In genomic region chr2:171819453-171819852, GRCh38 we compare ENCODE assay signal across 39 cellular contexts.
"Had no signal": no experiment of that assay in that cellular context is flagged by ENCODE, and none has a peak within 500 bp of the region (broad histone marks: within the 10 kb centered on the region; RNA-seq: fewer than 3 reads in every experiment).

No MANE protein-coding gene starts in this region.

- H3K27ac ChIP-seq: adrenal gland, ascending aorta, body of pancreas, brain microvascular endothelial cell, breast epithelium, cardiac muscle cell had no signal

- FAIRE-seq: astrocyte had no signal

- H3K4me1 ChIP-seq: adrenal gland, ascending aorta, body of pancreas, breast epithelium had no signal

- H3K36me3 Mint-ChIP-seq: activated naive CD4-positive, alpha-beta T cell treated with anti-CD3 and anti-CD28 coated beads, Interleukin-2, amount 50 U/mL, for 72 hours had no signal

- H3K27me3 Mint-ChIP-seq: activated naive CD4-positive, alpha-beta T cell treated with anti-CD3 and anti-CD28 coated beads, Interleukin-2, amount 10 ng/mL, durations not matched to agents 7 days and 5 days; activated naive CD4-positive, alpha-beta T cell treated with anti-CD3 and anti-CD28 coated beads, Interleukin-2, amount 50 U/mL, for 24 hours; activated naive CD8-positive, alpha-beta T cell; activated naive CD8-positive, alpha-beta T cell treated with anti-CD3 and anti-CD28 coated beads for 36 hours; activated naive CD8-positive, alpha-beta T cell treated with anti-CD3 and anti-CD28 coated beads, Interleukin-2, amount 10 ng/mL, durations not matched to agents 7 days and 5 days; activated naive CD8-positive, alpha-beta T cell treated with anti-CD3 and anti-CD28 coated beads, Interleukin-2, amount 50 U/mL, for 24 hours; activated T-cell treated with anti-CD3 and anti-CD28 coated beads, Interleukin-2, amount 50 U/mL, for 24 hours; activated T-helper 17 cell treated with anti-CD3 and anti-CD28 coated beads, Interleukin-2, amount 50 U/mL, for 72 hours; brain; central memory CD8-positive, alpha-beta T cell had no signal

- DNase-seq: activated effector memory CD4-positive, alpha-beta T cell treated with anti-CD3 and anti-CD28 coated beads, Interleukin-2, amount 50 U/mL, for 16 hours; activated effector memory CD4-positive, alpha-beta T cell treated with Interleukin-2 at 50 U/mL for 16 hours; activated gamma-delta T cell; activated gamma-delta T cell treated with Interleukin-2 at 50 U/mL for 16 hours; activated naive CD4-positive, alpha-beta T cell; activated naive CD4-positive, alpha-beta T cell treated with anti-CD3 and anti-CD28 coated beads for 36 hours; activated naive CD4-positive, alpha-beta T cell treated with anti-CD3 and anti-CD28 coated beads, Interleukin-2, amount 10 ng/mL, durations not matched to agents 7 days and 5 days; activated naive CD4-positive, alpha-beta T cell treated with anti-CD3 and anti-CD28 coated beads, Interleukin-2, amount 50 U/mL, for 16 hours; activated naive CD4-positive, alpha-beta T cell treated with Interleukin-2 at 50 U/mL for 16 hours; activated naive CD8-positive, alpha-beta T cell treated with anti-CD3 and anti-CD28 coated beads for 36 hours; activated naive CD8-positive, alpha-beta T cell treated with anti-CD3 and anti-CD28 coated beads, Interleukin-2, amount 10 ng/mL, durations not matched to agents 7 days and 5 days; activated naive CD8-positive, alpha-beta T cell treated with anti-CD3 and anti-CD28 coated beads, Interleukin-2, amount 50 U/mL, for 24 hours; activated T-cell treated with anti-CD3 and anti-CD28 coated beads, Interleukin-2, amount 50 U/mL, for 1 hour; activated T-cell treated with anti-CD3 and anti-CD28 coated beads, Interleukin-2, amount 50 U/mL, for 24 hours; activated T-cell treated with anti-CD3 and anti-CD28 coated beads, Interleukin-2, amount 50 U/mL, for 4 hours; activated T-cell treated with anti-CD3 and anti-CD28 coated beads, Interleukin-2, amount 50 U/mL, for 48 hours; activated T-cell treated with anti-CD3 and anti-CD28 coated beads, Interleukin-2, amount 50 U/mL, for 72 hours; adrenal gland; amniotic stem cell; amygdala; anterior cingulate cortex; aorta; body of pancreas; brain microvascular endothelial cell; caudate nucleus; central memory CD4-positive, alpha-beta T cell; cerebellar nuclear complex had no signal

- H3K4me3 ChIP-seq: adrenal gland, ascending aorta, body of pancreas, breast epithelium, cardiac muscle cell had no signal

- H3K4me3 Mint-ChIP-seq: activated naive CD4-positive, alpha-beta T cell treated with anti-CD3 and anti-CD28 coated beads for 36 hours; activated naive CD4-positive, alpha-beta T cell treated with anti-CD3 and anti-CD28 coated beads, Interleukin-2, amount 10 ng/mL, durations not matched to agents 7 days and 5 days; activated naive CD4-positive, alpha-beta T cell treated with anti-CD3 and anti-CD28 coated beads, Interleukin-2, amount 50 U/mL, for 24 hours; activated naive CD8-positive, alpha-beta T cell; activated naive CD8-positive, alpha-beta T cell treated with anti-CD3 and anti-CD28 coated beads for 36 hours; activated naive CD8-positive, alpha-beta T cell treated with anti-CD3 and anti-CD28 coated beads, Interleukin-2, amount 10 ng/mL, durations not matched to agents 7 days and 5 days; activated naive CD8-positive, alpha-beta T cell treated with anti-CD3 and anti-CD28 coated beads, Interleukin-2, amount 50 U/mL, for 24 hours; activated T-cell treated with anti-CD3 and anti-CD28 coated beads, Interleukin-2, amount 50 U/mL, for 24 hours; activated T-cell treated with anti-CD3 and anti-CD28 coated beads, Interleukin-2, amount 50 U/mL, for 4 hours; activated T-cell treated with anti-CD3 and anti-CD28 coated beads, Interleukin-2, amount 50 U/mL, for 72 hours; activated T-helper 1 cell treated with anti-CD3 and anti-CD28 coated beads, Interleukin-12 subunit alpha, Interleukin-12 subunit beta, Interleukin-2, Interleukin-4 antibody, amounts not matched to agents 30 ng/mL and 10 ng/mL and 1 ng/mL, durations not matched to agents 14 hours and 24 hours and 36 hours; activated T-helper 17 cell treated with anti-CD3 and anti-CD28 coated beads, Interleukin-2, amount 50 U/mL, for 72 hours; brain; central memory CD8-positive, alpha-beta T cell had no signal

- H3K9me3 Mint-ChIP-seq: activated naive CD4-positive, alpha-beta T cell treated with anti-CD3 and anti-CD28 coated beads for 36 hours; activated naive CD4-positive, alpha-beta T cell treated with anti-CD3 and anti-CD28 coated beads, Interleukin-2, amount 10 ng/mL, durations not matched to agents 7 days and 5 days; activated naive CD4-positive, alpha-beta T cell treated with anti-CD3 and anti-CD28 coated beads, Interleukin-2, amount 50 U/mL, for 24 hours; activated naive CD4-positive, alpha-beta T cell treated with anti-CD3 and anti-CD28 coated beads, Interleukin-2, amount 50 U/mL, for 72 hours; activated naive CD8-positive, alpha-beta T cell treated with anti-CD3 and anti-CD28 coated beads for 36 hours; activated naive CD8-positive, alpha-beta T cell treated with anti-CD3 and anti-CD28 coated beads, Interleukin-2, amount 10 ng/mL, durations not matched to agents 7 days and 5 days; activated naive CD8-positive, alpha-beta T cell treated with anti-CD3 and anti-CD28 coated beads, Interleukin-2, amount 50 U/mL, for 24 hours; activated T-cell treated with anti-CD3 and anti-CD28 coated beads, Interleukin-2, amount 50 U/mL, for 24 hours; activated T-cell treated with anti-CD3 and anti-CD28 coated beads, Interleukin-2, amount 50 U/mL, for 4 hours; activated T-cell treated with anti-CD3 and anti-CD28 coated beads, Interleukin-2, amount 50 U/mL, for 72 hours; activated T-helper 1 cell treated with anti-CD3 and anti-CD28 coated beads, Interleukin-12 subunit alpha, Interleukin-12 subunit beta, Interleukin-2, Interleukin-4 antibody, amounts not matched to agents 30 ng/mL and 10 ng/mL and 1 ng/mL, durations not matched to agents 14 hours and 24 hours and 36 hours; activated T-helper 17 cell treated with anti-CD3 and anti-CD28 coated beads, Interleukin-2, amount 50 U/mL, for 72 hours; activated T-helper 2 cell treated with anti-CD3 and anti-CD28 coated beads, Interferon-gamma antibody, Interleukin-2, Interleukin-4, amounts not matched to agents 10 μg/mL and 5 μg/mL and 100 μg/mL, durations not matched to agents 14 hours and 24 hours and 36 hours; brain; central memory CD8-positive, alpha-beta T cell had no signal

- H3K9me3 ChIP-seq: adrenal gland, ascending aorta, body of pancreas, breast epithelium had no signal

- H3K4me1 Mint-ChIP-seq: activated naive CD4-positive, alpha-beta T cell treated with anti-CD3 and anti-CD28 coated beads, Interleukin-2, amount 10 ng/mL, durations not matched to agents 7 days and 5 days; activated naive CD4-positive, alpha-beta T cell treated with anti-CD3 and anti-CD28 coated beads, Interleukin-2, amount 50 U/mL, for 24 hours; activated naive CD8-positive, alpha-beta T cell treated with anti-CD3 and anti-CD28 coated beads for 36 hours; activated naive CD8-positive, alpha-beta T cell treated with anti-CD3 and anti-CD28 coated beads, Interleukin-2, amount 50 U/mL, for 24 hours; activated T-helper 17 cell treated with anti-CD3 and anti-CD28 coated beads, Interleukin-2, amount 50 U/mL, for 72 hours; central memory CD8-positive, alpha-beta T cell had no signal

- H3K27me3 ChIP-seq: adrenal gland, ascending aorta, body of pancreas, brain microvascular endothelial cell, breast epithelium, cardiac muscle cell had no signal

- ATAC-seq: activated naive CD4-positive, alpha-beta T cell treated with anti-CD3 and anti-CD28 coated beads, Interleukin-2, amount 50 U/mL, for 72 hours; activated naive CD8-positive, alpha-beta T cell treated with anti-CD3 and anti-CD28 coated beads, Interleukin-2, amount 50 U/mL, for 24 hours; activated T-cell treated with anti-CD3 and anti-CD28 coated beads, Interleukin-2, amount 50 U/mL, for 4 hours; activated T-cell treated with anti-CD3 and anti-CD28 coated beads, Interleukin-2, amount 50 U/mL, for 72 hours; activated T-helper 17 cell treated with anti-CD3 and anti-CD28 coated beads, Interleukin-2, amount 50 U/mL, for 72 hours; body of pancreas had no signal

- H3K27ac Mint-ChIP-seq: activated naive CD4-positive, alpha-beta T cell treated with anti-CD3 and anti-CD28 coated beads for 36 hours; activated naive CD4-positive, alpha-beta T cell treated with anti-CD3 and anti-CD28 coated beads, Interleukin-2, amount 10 ng/mL, durations not matched to agents 7 days and 5 days; activated naive CD4-positive, alpha-beta T cell treated with anti-CD3 and anti-CD28 coated beads, Interleukin-2, amount 50 U/mL, for 24 hours; activated naive CD4-positive, alpha-beta T cell treated with anti-CD3 and anti-CD28 coated beads, Interleukin-2, amount 50 U/mL, for 72 hours; activated naive CD8-positive, alpha-beta T cell; activated naive CD8-positive, alpha-beta T cell treated with anti-CD3 and anti-CD28 coated beads for 36 hours; activated naive CD8-positive, alpha-beta T cell treated with anti-CD3 and anti-CD28 coated beads, Interleukin-2, amount 10 ng/mL, durations not matched to agents 7 days and 5 days; activated naive CD8-positive, alpha-beta T cell treated with anti-CD3 and anti-CD28 coated beads, Interleukin-2, amount 50 U/mL, for 24 hours; activated T-cell treated with anti-CD3 and anti-CD28 coated beads, Interleukin-2, amount 50 U/mL, for 24 hours; activated T-cell treated with anti-CD3 and anti-CD28 coated beads, Interleukin-2, amount 50 U/mL, for 72 hours; activated T-helper 1 cell treated with anti-CD3 and anti-CD28 coated beads, Interleukin-12 subunit alpha, Interleukin-12 subunit beta, Interleukin-2, Interleukin-4 antibody, amounts not matched to agents 30 ng/mL and 10 ng/mL and 1 ng/mL, durations not matched to agents 14 hours and 24 hours and 36 hours; activated T-helper 17 cell treated with anti-CD3 and anti-CD28 coated beads, Interleukin-2, amount 50 U/mL, for 72 hours; activated T-helper 2 cell treated with anti-CD3 and anti-CD28 coated beads, Interferon-gamma antibody, Interleukin-2, Interleukin-4, amounts not matched to agents 10 μg/mL and 5 μg/mL and 100 μg/mL, durations not matched to agents 14 hours and 24 hours and 36 hours had no signal

- H3K36me3 ChIP-seq: adrenal gland, brain microvascular endothelial cell had no signal
